In the genomic region with DNA sequence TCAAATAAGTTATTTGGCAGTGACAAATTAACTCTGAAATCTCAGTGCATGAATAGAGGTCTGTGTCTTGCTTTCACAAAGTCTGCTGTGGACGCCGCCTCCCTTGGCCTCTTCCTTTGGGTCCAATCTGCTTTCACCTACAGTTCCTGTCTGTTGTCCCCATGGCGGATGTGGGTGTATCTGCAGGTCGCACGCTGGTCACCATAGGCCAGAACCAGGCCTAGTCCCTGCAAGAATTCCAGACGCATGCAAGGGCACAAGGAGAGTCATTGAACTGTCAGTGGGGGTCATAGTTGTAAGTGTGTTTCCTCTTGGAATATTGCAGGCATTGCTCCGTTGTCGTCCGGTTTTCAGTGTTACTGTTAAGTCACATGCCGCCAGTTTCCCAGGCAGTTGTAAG, we compare ENCODE assay signal across 13 cellular contexts. TPM values are rescaled to one million over a fixed set of nuclear protein-coding genes. Genes with fewer than 3 reads are reported as not detected.
A peak's percentile ranks its signal among the peaks of the same experiment; 100 is the strongest.
DNase-seq lines count a peak whose midpoint lies in the region; ATAC-seq and TF ChIP-seq lines count a peak whose summit lies in the region.
"Had no signal": no experiment of that assay in that cellular context is flagged by ENCODE, and none has a peak within 500 bp of the region (broad histone marks: within the 10 kb centered on the region; RNA-seq: fewer than 3 reads in every experiment).

No MANE protein-coding gene starts in this region.

- H3K4me3 Mint-ChIP-seq in MCF 10A (ENCODE audit: unreplicated experiment) (no peak overlapping the region), chondrocyte (ENCODE audit: unreplicated experiment) (peak overlapping the region; percentile 41)
- H3K4me3 Mint-ChIP-seq: activated CD4-positive, alpha-beta memory T cell treated with anti-CD3 and anti-CD28 coated beads, Interleukin-2, amount 10 ng/mL, durations not matched to agents 7 days and 5 days had no signal

- no peak for TF ChIP-seq POLR2A in breast epithelium (IDR thresholded peaks at IDR 0.05)
- no peak for TF ChIP-seq POLR2A in uterus (IDR thresholded peaks at IDR 0.05)

- CTCF ChIA-PET in MCF 10A (lab: Yijun Ruan, JAX) = interaction anchor here (0.7 to 1.7 kb wide), 3 partner anchors 36 to 1846 kb away, joined by 3 to 4 read pairs (median 3); no protein-coding TSS in a partner anchor

- peaks cover 4% of the 10 kb centered on the region for H3K36me3 Mint-ChIP-seq in MCF 10A (ENCODE audit: insufficient read depth, unreplicated experiment)
- no peaks in the 10 kb centered on the region for H3K36me3 Mint-ChIP-seq in chondrocyte (ENCODE audit: low read depth)

- H3K27ac Mint-ChIP-seq in MCF 10A (ENCODE audit: low read depth, unreplicated experiment) (peak overlapping the region; percentile 36), chondrocyte (ENCODE audit: unreplicated experiment) (peak overlapping the region; percentile 91)
- H3K27ac Mint-ChIP-seq: activated CD4-positive, alpha-beta memory T cell treated with anti-CD3 and anti-CD28 coated beads, Interleukin-2, amount 10 ng/mL, durations not matched to agents 7 days and 5 days; activated T-helper 2 cell treated with anti-CD3 and anti-CD28 coated beads, Interferon-gamma antibody, Interleukin-2, Interleukin-4, amounts not matched to agents 10 μg/mL and 5 μg/mL and 100 μg/mL, durations not matched to agents 14 hours and 24 hours and 36 hours had no signal

- peak; percentile 42 for ATAC-seq in upper lobe of right lung

- TF ChIP-seq CTCF in MCF 10A (IDR thresholded peaks at IDR 0.05; ENCODE audit: unreplicated experiment) (no peak), breast epithelium (IDR thresholded peaks at IDR 0.05) (no peak), chondrocyte (IDR thresholded peaks at IDR 0.05) (no peak), upper lobe of right lung (IDR thresholded peaks at IDR 0.05) (no peak), uterus (IDR thresholded peaks at IDR 0.05) (no peak)

- H3K27me3 ChIP-seq in breast epithelium (no peaks in the 10 kb centered on the region), upper lobe of right lung (no peaks in the 10 kb centered on the region), uterus (no peaks in the 10 kb centered on the region)

- H3K9me3 ChIP-seq in breast epithelium (no peaks in the 10 kb centered on the region), upper lobe of right lung (no peaks in the 10 kb centered on the region), uterus (no peaks in the 10 kb centered on the region)
- H3K9me3 ChIP-seq: Caco-2 had no signal

- H3K27ac ChIP-seq in breast epithelium = no peak overlapping the region
- no peak overlapping the region for H3K27ac ChIP-seq in upper lobe of right lung
- no peak overlapping the region for H3K27ac ChIP-seq in uterus

- H3K4me1 Mint-ChIP-seq in MCF 10A (ENCODE audit: insufficient read depth, unreplicated experiment) (peaks cover 45% of the 10 kb centered on the region), chondrocyte (ENCODE audit: low read depth) (peaks cover 52% of the 10 kb centered on the region)

- intact Hi-C loops in MCF 10A (cut with micrococcal nuclease) = loop anchor here (10.0 kb wide), 1 partner anchor 89 kb away; no protein-coding TSS in a partner anchor
- intact Hi-C loops in breast epithelium (cut with DNase I; ENCODE audit: low total_unique reads) = no loop called here
- intact Hi-C loops in upper lobe of right lung (cut with DNase I) = no loop called here
- intact Hi-C loops in uterus (cut with DNase I; ENCODE audit: low total_unique reads) = no loop called here

- POLR2A ChIA-PET in MCF 10A (lab: Yijun Ruan, JAX) = interaction anchor here (1.5 kb wide), 1 partner anchor 61 kb away, joined by 5 read pairs; no protein-coding TSS in a partner anchor

- H3K36me3 ChIP-seq in breast epithelium (no peaks in the 10 kb centered on the region), upper lobe of right lung (no peaks in the 10 kb centered on the region), uterus (no peaks in the 10 kb centered on the region)

- H3K9me3 Mint-ChIP-seq in MCF 10A (ENCODE audit: unreplicated experiment) = no peaks in the 10 kb centered on the region
- no peaks in the 10 kb centered on the region for H3K9me3 Mint-ChIP-seq in chondrocyte (ENCODE audit: low read depth)
- H3K9me3 Mint-ChIP-seq: activated CD4-positive, alpha-beta memory T cell treated with anti-CD3 and anti-CD28 coated beads, Interleukin-2, amount 10 ng/mL, durations not matched to agents 7 days and 5 days; activated T-helper 2 cell treated with anti-CD3 and anti-CD28 coated beads, Interferon-gamma antibody, Interleukin-2, Interleukin-4, amounts not matched to agents 10 μg/mL and 5 μg/mL and 100 μg/mL, durations not matched to agents 14 hours and 24 hours and 36 hours had no signal

- H3K4me3 ChIP-seq in breast epithelium (no peak overlapping the region), upper lobe of right lung (no peak overlapping the region), uterus (no peak overlapping the region)

- DNase-seq in MCF 10A (ENCODE audit: unreplicated experiment) (no peak), breast epithelium (ENCODE audit: low spot score in 2 of 2) (no peak), chondrocyte (ENCODE audit: low spot score) (no peak), kidney tubule cell (ENCODE audit: low spot score) (peak; percentile 31), upper lobe of right lung (no peak), NOMO-1 (lab: John Stamatoyannopoulos, UW; ENCODE audit: unreplicated experiment in 2 of 2) (no peak), uterus (no peak)
- no peak for DNase-seq in stimulated activated CD4-positive, alpha-beta T cell treated with anti-CD3 and anti-CD28 coated beads, Interleukin-4, amount 100 ng/mL, for 24 hours
- DNase-seq: activated CD4-positive, alpha-beta memory T cell treated with anti-CD3 and anti-CD28 coated beads, Interleukin-2, amount 10 ng/mL, durations not matched to agents 7 days and 5 days; Caco-2; NCI-H446 treated with DMSO at 0.1 percent for 48 hours; RPMI8226 had no signal

- peaks cover 0 to 6% of the 10 kb centered on the region in 2 donors for H3K4me1 ChIP-seq in breast epithelium
- peaks cover 38% of the 10 kb centered on the region for H3K4me1 ChIP-seq in upper lobe of right lung
- H3K4me1 ChIP-seq in uterus = no peaks in the 10 kb centered on the region

- H3K27me3 Mint-ChIP-seq in MCF 10A (ENCODE audit: insufficient read depth, unreplicated experiment) (no peaks in the 10 kb centered on the region), chondrocyte (ENCODE audit: low read depth) (no peaks in the 10 kb centered on the region)

- no TSS peak for BruUV-seq in MCF 10A (replicated peaks; lab: Mats Ljungman, UMichigan)

RNA-seq across cellular contexts. Expression of a gene that starts 7.4 kb away (rescaled TPM):
- total RNA-seq in MCF 10A (2022) = 16.9 and 20.4 TPM in 2 replicates
- total RNA-seq in breast epithelium = 10 to 100 TPM; 17.9 to 32.9 (median 20.6) TPM
- 16.4 to 18.5 TPM (median 17.3 TPM) in 3 replicates for total RNA-seq in chondrocyte
- 20.9 TPM for total RNA-seq in upper lobe of right lung
- total RNA-seq in uterus = 10 to 100 TPM; 12.9 to 59.5 (median 19.9) TPM
